Comparison of ENCODE assay signal across 19 cellular contexts in the genomic region with DNA sequence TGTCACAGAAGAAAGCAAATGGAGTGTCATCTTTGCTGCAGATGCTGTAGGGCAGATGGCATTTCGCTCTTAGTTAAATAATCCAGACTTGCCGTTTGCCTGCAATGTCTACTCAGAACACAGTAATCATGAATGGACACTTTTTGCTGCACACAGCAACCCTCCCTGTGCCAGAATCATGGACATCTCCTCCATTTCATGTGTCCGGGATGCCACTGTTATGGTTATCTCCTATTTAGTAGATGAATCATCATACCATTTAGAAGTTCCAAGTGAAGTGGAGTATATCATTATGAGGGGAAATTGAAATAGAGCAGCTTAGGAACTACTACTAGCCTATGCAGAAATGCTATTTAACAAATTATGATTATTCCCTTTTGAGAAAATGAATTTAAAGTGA.
DNase-seq lines count a peak whose midpoint lies in the region; ATAC-seq, FAIRE-seq and TF ChIP-seq lines count a peak whose summit lies in the region.
"Had no signal": no experiment of that assay in that cellular context is flagged by ENCODE, and none has a peak within 500 bp of the region (broad histone marks: within the 10 kb centered on the region; RNA-seq: fewer than 3 reads in every experiment).

No MANE protein-coding gene starts in this region.

- peak; percentile 17 for FAIRE-seq in astrocyte (lab: Jason Lieb, UNC)

- H3K79me2 ChIP-seq in SK-N-SH (ENCODE audit: insufficient read depth) (peaks cover 17% of the 10 kb centered on the region; the same call in 1 of the 2 replicates), astrocyte (ENCODE audit: insufficient read depth, low read length) (no peaks in the 10 kb centered on the region), osteoblast (ENCODE audit: insufficient read depth, low read length) (no peaks in the 10 kb centered on the region)

- H3K27ac ChIP-seq in SK-N-SH (ENCODE audit: low read depth in 2 of 2, low read length in 1 of 2) (peak overlapping the region in 1 of 2 experiments; percentile 67; a peak in 2 of 4 replicates), astrocyte (ENCODE audit: low read depth, low read length) (no peak overlapping the region), osteoblast (ENCODE audit: low read depth, low read length) (peak overlapping the region; percentile 51)
- H3K27ac ChIP-seq: SJSA1 had no signal

- ATAC-seq in SK-N-SH treated with all-trans-retinoic acid at 6 μM for 48 hours: peak; percentile 49
- ATAC-seq: GM23338, Right ventricle myocardium inferior had no signal

- H3K9me3 ChIP-seq in SK-N-SH (no peaks in the 10 kb centered on the region), astrocyte (ENCODE audit: insufficient read depth, low read depth, low read length) (no peaks in the 10 kb centered on the region), osteoblast (ENCODE audit: low read depth, low read length) (no peaks in the 10 kb centered on the region)
- H3K9me3 ChIP-seq: HAP-1, SJSA1 had no signal

- H3K4me2 ChIP-seq in SK-N-SH: no peak overlapping the region
- no peak overlapping the region for H3K4me2 ChIP-seq in astrocyte (ENCODE audit: low read length)
- no peak overlapping the region for H3K4me2 ChIP-seq in osteoblast (ENCODE audit: insufficient read depth, low read length)
- H3K4me2 ChIP-seq: GM23338 had no signal

- H3K4me3 Mint-ChIP-seq in astrocyte (ENCODE audit: unreplicated experiment): no peak overlapping the region
- H3K4me3 Mint-ChIP-seq: CD14-positive monocyte, GM23338 had no signal

- no peak for TF ChIP-seq EP300 in SK-N-SH (IDR thresholded peaks at IDR 0.05; ENCODE audit: borderline replicate concordance in 1 of 2, low read depth in 1 of 2, low read length in 1 of 2)

- H3K36me3 Mint-ChIP-seq in astrocyte (ENCODE audit: low read depth, unreplicated experiment): peaks cover 36% of the 10 kb centered on the region
- H3K36me3 Mint-ChIP-seq: CD14-positive monocyte had no signal

- no peak overlapping the region for H2AFZ ChIP-seq in SK-N-SH (ENCODE audit: low read depth)
- H2AFZ ChIP-seq in astrocyte (ENCODE audit: low read depth, low read length): no peak overlapping the region
- H2AFZ ChIP-seq in osteoblast (ENCODE audit: low read length): no peak overlapping the region
- H2AFZ ChIP-seq: GM23338 had no signal

- H3K4me3 ChIP-seq in SK-N-SH (ENCODE audit: low read depth in 2 of 2, low read length in 1 of 2): no peak overlapping the region
- no peak overlapping the region for H3K4me3 ChIP-seq in astrocyte (ENCODE audit: insufficient read depth, low read depth, low read length)
- no peak overlapping the region for H3K4me3 ChIP-seq in osteoblast (ENCODE audit: insufficient read depth, low read length)
- H3K4me3 ChIP-seq: GM23338, HAP-1, SJSA1 had no signal

- H4K20me1 ChIP-seq in SK-N-SH (ENCODE audit: insufficient read depth) (no peaks in the 10 kb centered on the region), astrocyte (ENCODE audit: insufficient read depth, low read length) (peaks cover 8% of the 10 kb centered on the region), osteoblast (ENCODE audit: insufficient read depth, low read length) (no peaks in the 10 kb centered on the region)

- H3K27ac Mint-ChIP-seq in astrocyte (ENCODE audit: unreplicated experiment): no peak overlapping the region
- H3K27ac Mint-ChIP-seq: CD14-positive monocyte, GM23338 had no signal

- H3K36me3 ChIP-seq in SK-N-SH (replicated peaks in 1 of 2; ENCODE audit: control insufficient read depth in 1 of 2, insufficient read depth in 2 of 2, low read length in 1 of 2) (peaks cover 90 to 95% of the 10 kb centered on the region in 2 experiments), astrocyte (ENCODE audit: insufficient read depth, low read length) (peaks cover 65% of the 10 kb centered on the region), osteoblast (ENCODE audit: insufficient read depth, low read length) (peaks cover 85% of the 10 kb centered on the region)
- H3K36me3 ChIP-seq: HAP-1 had no signal

- H3F3A ChIP-seq in SK-N-SH (replicated peaks; ENCODE audit: insufficient read depth): peaks cover 52% of the 10 kb centered on the region

- CTCF ChIA-PET in SK-N-SH (lab: Yijun Ruan, JAX): no interaction called here

- no peak overlapping the region for H3K9ac ChIP-seq in SK-N-SH
- H3K9ac ChIP-seq in astrocyte (ENCODE audit: low read length): no peak overlapping the region

- H3K4me1 ChIP-seq in SK-N-SH (ENCODE audit: control insufficient read depth in 1 of 2, insufficient read depth in 2 of 2, low read depth in 1 of 2, low read length in 1 of 2) (peaks cover 7 to 19% of the 10 kb centered on the region in 2 experiments; a peak in 3 of 4 replicates), astrocyte (ENCODE audit: insufficient read depth, low read length) (peaks cover 32% of the 10 kb centered on the region), osteoblast (ENCODE audit: insufficient read depth, low read length) (peaks cover 37% of the 10 kb centered on the region)
- H3K4me1 ChIP-seq: HAP-1 had no signal

- TF ChIP-seq CTCF in SK-N-SH (IDR thresholded peaks at IDR 0.05): no peak
- TF ChIP-seq CTCF in astrocyte (IDR thresholded peaks at IDR 0.05; ENCODE audit: insufficient read depth, low read depth, low read length): no peak
- no peak for TF ChIP-seq CTCF in osteoblast (IDR thresholded peaks at IDR 0.05; ENCODE audit: extremely low read depth, low read depth, low read length)

- 70% methylated on average over 3 of the region's 3 CpGs for WGBS in SK-N-SH (ENCODE audit: low lambda C conversion rate)

- POLR2A ChIA-PET in SK-N-SH (lab: Yijun Ruan, JAX): no interaction called here

- H3K9me3 Mint-ChIP-seq in astrocyte (ENCODE audit: unreplicated experiment): no peaks in the 10 kb centered on the region
- H3K9me3 Mint-ChIP-seq: GM23338 had no signal

- no peaks in the 10 kb centered on the region for H3K9me2 ChIP-seq in SK-N-SH

- H3K27me3 Mint-ChIP-seq in astrocyte (ENCODE audit: low read depth, unreplicated experiment): no peaks in the 10 kb centered on the region

- H3K27me3 ChIP-seq in SK-N-SH (ENCODE audit: insufficient read depth): no peaks in the 10 kb centered on the region
- H3K27me3 ChIP-seq in astrocyte (ENCODE audit: insufficient read depth, low read length): no peaks in the 10 kb centered on the region
- H3K27me3 ChIP-seq in osteoblast (ENCODE audit: insufficient read depth, low read length): no peaks in the 10 kb centered on the region
- H3K27me3 ChIP-seq: SJSA1 had no signal

- DNase-seq in SK-N-SH (no peak), astrocyte (ENCODE audit: low read depth) (no peak), osteoblast (ENCODE audit: insufficient read length, low spot score, missing footprints) (no peak), NCI-H2029 (lab: John Stamatoyannopoulos, UW) (no peak), NOMO-1 treated with dmso at 0.1 percent for 144 hours (lab: John Stamatoyannopoulos, UW; ENCODE audit: unreplicated experiment) (no peak)
- DNase-seq in activated CD4-positive, alpha-beta T cell treated with anti-CD3 and anti-CD28 coated beads, Interleukin-2, amount 50 U/mL, for 4 hours: no peak
- DNase-seq: AML-193, KG1, NCI-H1092 treated with DMSO at 0.1 percent for 48 hours, NCI-H1436 treated with DMSO at 0.1 percent for 48 hours, NCI-H2081, NCI-H446, NCI-H526 had no signal

- TF ChIP-seq RAD21 in SK-N-SH (IDR thresholded peaks at IDR 0.05; ENCODE audit: low read length): no peak

- H3K4me1 Mint-ChIP-seq in astrocyte (ENCODE audit: low read depth, unreplicated experiment): peaks cover 11% of the 10 kb centered on the region
- H3K4me1 Mint-ChIP-seq: GM23338 had no signal

TF ChIP-seq in SK-N-SH treated with all-trans-retinoic acid at 6 μM for 48 hours, 23 proteins besides CTCF, POLR2A, EP300 and RAD21:
- TF ChIP-seq SNAI2 (CRISPR knock-in tag; IDR thresholded peaks at IDR 0.05): 0 out of 2 replicates have a peak, but pooled peaks have one; percentile 34
- TF ChIP-seq BACH2 (CRISPR knock-in tag; IDR thresholded peaks at IDR 0.05; ENCODE audit: borderline replicate concordance): no peak

TF ChIP-seq in SK-N-SH, 30 proteins besides CTCF, POLR2A, EP300 and RAD21:
- TF ChIP-seq FOXJ3 (CRISPR knock-in tag; IDR thresholded peaks at IDR 0.05): no peak
- no peak for TF ChIP-seq FOSL2 (IDR thresholded peaks at IDR 0.05; ENCODE audit: borderline replicate concordance, low read depth)
- TF ChIP-seq USF2 (IDR thresholded peaks at IDR 0.05; ENCODE audit: borderline replicate concordance, low read depth, low read length): no peak
- no peak for TF ChIP-seq SIN3A (IDR thresholded peaks at IDR 0.05; ENCODE audit: borderline replicate concordance, low read depth, low read length)
- no peak for TF ChIP-seq MXI1 (IDR thresholded peaks at IDR 0.05; ENCODE audit: low read depth, low read length)
